Comparison of ENCODE assay signal across 14 cellular contexts in genomic region chr3:73955671-73956070, GRCh38.
"Had no signal": no experiment of that assay in that cellular context is flagged by ENCODE, and none has a peak within 500 bp of the region (broad histone marks: within the 10 kb centered on the region; RNA-seq: fewer than 3 reads in every experiment).

No MANE protein-coding gene starts in this region.

- DNase-seq: activated CD4-positive, alpha-beta T cell treated with anti-CD3 and anti-CD28 coated beads, Interleukin-2, amount 10 ng/mL, durations not matched to agents 24 days and 14 days; activated naive CD4-positive, alpha-beta T cell treated with anti-CD3 and anti-CD28 coated beads, Interleukin-2, amount 10 ng/mL, durations not matched to agents 7 days and 5 days; colonic mucosa; effector CD4-positive, alpha-beta T cell; foreskin keratinocyte; head of caudate nucleus; left cardiac atrium; midbrain; naive B cell; right cardiac atrium had no signal

- H3K36me3 ChIP-seq: colonic mucosa, tibial nerve had no signal

- H3K9me3 ChIP-seq: colonic mucosa, tibial nerve had no signal

- H3K27me3 ChIP-seq: colonic mucosa, foreskin keratinocyte, tibial nerve had no signal

- ATAC-seq: activated T-helper 17 cell treated with anti-CD3 and anti-CD28 coated beads, Interleukin-2, amount 50 U/mL, for 72 hours; foreskin keratinocyte; left cardiac atrium; right cardiac atrium; stimulated activated memory B cell treated with anti-CD40 and anti-IgM and Interleukin-4, amounts not matched to agents 10 μg/mL and 1 μg/mL and 100 μg/mL, for 72 hours had no signal

- H3K27ac ChIP-seq: colonic mucosa, foreskin keratinocyte, tibial nerve had no signal

- H3K4me1 ChIP-seq: colonic mucosa, foreskin keratinocyte, tibial nerve had no signal

- H3K4me3 ChIP-seq: colonic mucosa, lung, tibial nerve had no signal
